8 cellular contexts compared by ENCODE assay signal in genomic region chr6:136289579-136290405, GRCh38. TPM values are rescaled to one million over a fixed set of nuclear protein-coding genes. Genes with fewer than 3 reads are reported as not detected.
A peak's percentile ranks its signal among the peaks of the same experiment; 100 is the strongest.
DNase-seq lines count a peak whose midpoint lies in the region; ATAC-seq and TF ChIP-seq lines count a peak whose summit lies in the region.

A gene with protein sequence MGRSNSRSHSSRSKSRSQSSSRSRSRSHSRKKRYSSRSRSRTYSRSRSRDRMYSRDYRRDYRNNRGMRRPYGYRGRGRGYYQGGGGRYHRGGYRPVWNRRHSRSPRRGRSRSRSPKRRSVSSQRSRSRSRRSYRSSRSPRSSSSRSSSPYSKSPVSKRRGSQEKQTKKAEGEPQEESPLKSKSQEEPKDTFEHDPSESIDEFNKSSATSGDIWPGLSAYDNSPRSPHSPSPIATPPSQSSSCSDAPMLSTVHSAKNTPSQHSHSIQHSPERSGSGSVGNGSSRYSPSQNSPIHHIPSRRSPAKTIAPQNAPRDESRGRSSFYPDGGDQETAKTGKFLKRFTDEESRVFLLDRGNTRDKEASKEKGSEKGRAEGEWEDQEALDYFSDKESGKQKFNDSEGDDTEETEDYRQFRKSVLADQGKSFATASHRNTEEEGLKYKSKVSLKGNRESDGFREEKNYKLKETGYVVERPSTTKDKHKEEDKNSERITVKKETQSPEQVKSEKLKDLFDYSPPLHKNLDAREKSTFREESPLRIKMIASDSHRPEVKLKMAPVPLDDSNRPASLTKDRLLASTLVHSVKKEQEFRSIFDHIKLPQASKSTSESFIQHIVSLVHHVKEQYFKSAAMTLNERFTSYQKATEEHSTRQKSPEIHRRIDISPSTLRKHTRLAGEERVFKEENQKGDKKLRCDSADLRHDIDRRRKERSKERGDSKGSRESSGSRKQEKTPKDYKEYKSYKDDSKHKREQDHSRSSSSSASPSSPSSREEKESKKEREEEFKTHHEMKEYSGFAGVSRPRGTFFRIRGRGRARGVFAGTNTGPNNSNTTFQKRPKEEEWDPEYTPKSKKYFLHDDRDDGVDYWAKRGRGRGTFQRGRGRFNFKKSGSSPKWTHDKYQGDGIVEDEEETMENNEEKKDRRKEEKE (minus strand): TSS chr6:136289846. CDS start chr6:136279866, 9,980 bp downstream.

- peak within 1 kb of the TSS; percentile 88 for H3K4me3 ChIP-seq in lung

- H3K9me3 ChIP-seq in lung (ENCODE audit: control insufficient read depth in 2 of 2, insufficient read depth in 1 of 2, low read length in 1 of 2), result no peaks in the 10 kb centered on the region

- ATAC-seq in lung (ENCODE audit: insufficient read depth, low FRiP score), result peak; percentile 95

- no peaks in the 10 kb centered on the region for H3K27me3 ChIP-seq in lung (ENCODE audit: control insufficient read depth, insufficient read depth)

- CTCF ChIA-PET in activated CD8-positive, alpha-beta memory T cell treated with anti-CD3 and anti-CD28 coated beads for 36 hours (lab: Charles Lee), result interaction anchor here (1.0 to 2.6 kb wide), 3 partner anchors 38 to 791 kb away, joined by 3 to 7 read pairs (median 4); partner anchors contain the start of gene MTFR2

- H3K4me1 ChIP-seq in lung (ENCODE audit: control insufficient read depth in 2 of 2, insufficient read depth in 2 of 2, low read length in 2 of 2), result peaks cover 13 to 16% of the 10 kb centered on the region in 2 donors

- no peaks in the 10 kb centered on the region for H3K36me3 ChIP-seq in lung (ENCODE audit: control insufficient read depth in 2 of 2, insufficient read depth in 2 of 2, low read length in 2 of 2)

- 0% methylated on average over 60 of the region's 60 CpGs for WGBS in lung, 2 donors

- DNase-seq in CMK (ENCODE audit: low read depth), result peak; percentile 97
- peak; percentile 93 for DNase-seq in GM20000 (ENCODE audit: low spot score)
- DNase-seq in HT-29 (ENCODE audit: low spot score), result peak; percentile 98
- peak; percentile 97 to 98 for DNase-seq in NOMO-1 (lab: John Stamatoyannopoulos, UW; ENCODE audit: unreplicated experiment in 2 of 2)
- peak; percentile 99 for DNase-seq in effector CD8-positive, alpha-beta T cell (lab: John Stamatoyannopoulos, UW)
- DNase-seq in lung (ENCODE audit: low spot score), result peak; percentile 100
- peak; percentile 98 to 99 (median 99) for DNase-seq in stimulated activated CD4-positive, alpha-beta T cell treated with anti-CD3 and anti-CD28 coated beads, TNF-alpha, amount 100 ng/mL, for 4 hours (ENCODE audit: low read depth in 3 of 3)

- POLR2A ChIA-PET in activated CD8-positive, alpha-beta memory T cell treated with anti-CD3 and anti-CD28 coated beads for 36 hours (lab: Charles Lee), result interaction anchor here (0.6 to 4.1 kb wide), 9 partner anchors 15 to 1161 kb away, joined by 3 to 39 read pairs (median 6); partner anchors contain the start of genes MAP3K5, MTFR2 and PEX7

- H3K27ac ChIP-seq in lung (ENCODE audit: low read depth in 1 of 2, low read length in 1 of 2), result peak within 1 kb of the TSS; percentile 100

- no peak for TF ChIP-seq CTCF in GM20000 (IDR thresholded peaks at IDR 0.05; ENCODE audit: extremely low read depth, missing control alignments)
- no peak for TF ChIP-seq CTCF in lung (IDR thresholded peaks at IDR 0.05; ENCODE audit: control extremely low read depth, extremely low read depth)

RNA-seq across cellular contexts. Expression of the gene that starts here (rescaled TPM):
- 60.2 and 69.3 TPM in 2 replicates for total RNA-seq in HT-29 (2014; rRNA removed; shearing (Covaris generic))
- 100 to 1,000 TPM; 233 to 240 TPM for total RNA-seq in activated CD8-positive, alpha-beta memory T cell treated with anti-CD3 and anti-CD28 coated beads for 36 hours
- 100 to 1,000 TPM; 107 to 326 TPM for total RNA-seq in lung
- 10 to 100 TPM; 23.2 to 29.9 TPM for polyA plus RNA-seq in lung

Comparison
In these comparisons a context has a peak if more than half of its experiments do, and no peak if none do; other contexts are left out.
1. Peak in every context shown above with its lines: DNase-seq, ATAC-seq, H3K4me3 ChIP-seq and H3K27ac ChIP-seq.